In the genomic region with DNA sequence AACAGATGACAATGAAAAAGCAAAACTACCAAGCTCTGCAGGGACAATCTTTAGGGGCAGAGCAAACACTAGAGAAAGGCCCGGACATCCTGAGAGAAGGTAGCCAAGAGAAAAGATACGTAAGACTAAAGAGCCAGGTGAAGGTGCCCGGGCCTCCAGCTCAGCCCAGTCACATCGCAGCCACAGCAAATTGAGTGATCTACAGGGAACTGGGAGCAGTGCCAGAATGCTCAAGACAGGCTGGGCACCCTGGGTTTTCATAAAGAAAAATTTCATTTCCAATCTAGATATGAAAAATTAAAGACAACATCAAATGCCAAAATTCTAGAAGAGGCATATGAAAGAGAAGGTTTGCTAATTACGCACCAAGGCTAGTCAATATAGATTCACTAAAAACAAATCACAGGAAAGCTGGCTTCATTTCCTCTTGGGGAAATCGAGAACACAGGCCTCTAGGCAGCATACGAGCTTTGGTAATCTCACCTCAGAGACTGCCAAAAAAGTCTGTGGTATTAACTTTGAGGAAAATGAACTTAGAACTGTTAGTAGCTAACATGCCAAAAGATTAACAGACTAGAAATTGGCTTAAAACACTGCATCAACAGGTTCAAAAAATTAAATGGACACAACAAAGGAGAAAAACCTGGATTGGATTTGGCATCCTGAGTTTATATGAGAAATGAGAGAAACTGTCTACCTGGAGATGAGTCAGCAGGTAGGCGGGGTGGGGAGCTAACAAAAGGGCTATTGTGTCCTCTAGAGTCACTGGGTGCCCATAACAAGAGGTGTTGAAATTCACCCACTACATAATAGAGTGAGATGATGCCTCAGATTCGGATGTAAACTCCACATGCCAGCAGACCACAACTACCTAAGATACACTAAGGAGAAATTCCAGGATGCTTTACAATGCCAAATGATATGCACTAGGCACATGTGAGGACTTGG, we compare ENCODE assay signal across 1 cellular context.
TF ChIP-seq lines count a peak whose summit lies in the region.

No MANE protein-coding gene starts in this region.

TF ChIP-seq in liver, 16 proteins besides CTCF, POLR2A, EP300 and RAD21 (continued from another document):
- TF ChIP-seq, protein P1, sequence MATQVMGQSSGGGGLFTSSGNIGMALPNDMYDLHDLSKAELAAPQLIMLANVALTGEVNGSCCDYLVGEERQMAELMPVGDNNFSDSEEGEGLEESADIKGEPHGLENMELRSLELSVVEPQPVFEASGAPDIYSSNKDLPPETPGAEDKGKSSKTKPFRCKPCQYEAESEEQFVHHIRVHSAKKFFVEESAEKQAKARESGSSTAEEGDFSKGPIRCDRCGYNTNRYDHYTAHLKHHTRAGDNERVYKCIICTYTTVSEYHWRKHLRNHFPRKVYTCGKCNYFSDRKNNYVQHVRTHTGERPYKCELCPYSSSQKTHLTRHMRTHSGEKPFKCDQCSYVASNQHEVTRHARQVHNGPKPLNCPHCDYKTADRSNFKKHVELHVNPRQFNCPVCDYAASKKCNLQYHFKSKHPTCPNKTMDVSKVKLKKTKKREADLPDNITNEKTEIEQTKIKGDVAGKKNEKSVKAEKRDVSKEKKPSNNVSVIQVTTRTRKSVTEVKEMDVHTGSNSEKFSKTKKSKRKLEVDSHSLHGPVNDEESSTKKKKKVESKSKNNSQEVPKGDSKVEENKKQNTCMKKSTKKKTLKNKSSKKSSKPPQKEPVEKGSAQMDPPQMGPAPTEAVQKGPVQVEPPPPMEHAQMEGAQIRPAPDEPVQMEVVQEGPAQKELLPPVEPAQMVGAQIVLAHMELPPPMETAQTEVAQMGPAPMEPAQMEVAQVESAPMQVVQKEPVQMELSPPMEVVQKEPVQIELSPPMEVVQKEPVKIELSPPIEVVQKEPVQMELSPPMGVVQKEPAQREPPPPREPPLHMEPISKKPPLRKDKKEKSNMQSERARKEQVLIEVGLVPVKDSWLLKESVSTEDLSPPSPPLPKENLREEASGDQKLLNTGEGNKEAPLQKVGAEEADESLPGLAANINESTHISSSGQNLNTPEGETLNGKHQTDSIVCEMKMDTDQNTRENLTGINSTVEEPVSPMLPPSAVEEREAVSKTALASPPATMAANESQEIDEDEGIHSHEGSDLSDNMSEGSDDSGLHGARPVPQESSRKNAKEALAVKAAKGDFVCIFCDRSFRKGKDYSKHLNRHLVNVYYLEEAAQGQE (IDR thresholded peaks at IDR 0.05) = no peak
- TF ChIP-seq, protein P2, sequence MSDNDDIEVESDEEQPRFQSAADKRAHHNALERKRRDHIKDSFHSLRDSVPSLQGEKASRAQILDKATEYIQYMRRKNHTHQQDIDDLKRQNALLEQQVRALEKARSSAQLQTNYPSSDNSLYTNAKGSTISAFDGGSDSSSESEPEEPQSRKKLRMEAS (IDR thresholded peaks at IDR 0.05) = no peak
TF ChIP-seq in liver: peak in this region for 2.
